1 cellular context compared by ENCODE assay signal in the genomic region with DNA sequence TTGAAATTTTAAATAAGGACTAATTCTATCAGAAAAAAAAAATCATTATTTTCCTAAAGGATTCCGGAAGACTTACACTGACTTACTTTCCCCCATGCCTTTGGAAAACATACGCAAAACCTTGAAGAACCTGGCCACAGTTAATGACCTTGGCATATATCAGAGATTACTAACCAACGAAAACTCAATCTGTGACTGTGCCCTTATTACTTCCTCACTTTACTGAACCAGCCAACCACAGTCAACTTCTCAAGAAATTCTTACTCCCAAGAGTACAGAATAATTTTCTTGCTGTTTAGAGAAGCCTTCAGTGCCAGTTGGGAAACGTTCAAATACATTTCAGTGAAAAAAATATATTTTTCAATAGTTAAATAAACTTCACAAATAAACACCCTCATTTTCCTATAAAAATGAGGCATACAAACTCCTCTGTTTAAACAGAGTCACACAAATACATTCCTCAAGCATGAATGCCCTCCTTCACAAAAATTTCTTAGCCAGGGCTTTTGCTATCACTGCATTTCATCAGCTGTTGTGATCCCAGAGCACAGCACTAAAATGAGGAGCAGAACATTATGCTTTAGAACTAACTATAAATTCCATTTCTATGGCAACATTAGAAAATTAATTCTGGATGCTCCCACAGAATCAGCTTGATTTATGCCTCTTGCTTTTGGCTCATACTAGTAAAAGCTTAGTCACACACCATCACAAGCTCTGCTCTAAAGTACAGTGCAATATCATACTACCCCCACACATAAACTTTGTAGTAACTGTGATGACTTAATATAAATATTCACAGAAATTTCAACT.
TF ChIP-seq lines count a peak whose summit lies in the region.

No MANE protein-coding gene starts in this region.

TF ChIP-seq in HepG2, 621 proteins besides CTCF, POLR2A, EP300 and RAD21 (continued from another document):
- TF ChIP-seq AHDC1 (CRISPR knock-in tag; IDR thresholded peaks at IDR 0.05; ENCODE audit: borderline replicate concordance): no peak
- no peak for TF ChIP-seq SALL1 (CRISPR knock-in tag; IDR thresholded peaks at IDR 0.05)
- TF ChIP-seq PPARG (CRISPR knock-in tag; conservative IDR thresholded peaks at IDR 0.05): no peak
- TF ChIP-seq, protein P1, sequence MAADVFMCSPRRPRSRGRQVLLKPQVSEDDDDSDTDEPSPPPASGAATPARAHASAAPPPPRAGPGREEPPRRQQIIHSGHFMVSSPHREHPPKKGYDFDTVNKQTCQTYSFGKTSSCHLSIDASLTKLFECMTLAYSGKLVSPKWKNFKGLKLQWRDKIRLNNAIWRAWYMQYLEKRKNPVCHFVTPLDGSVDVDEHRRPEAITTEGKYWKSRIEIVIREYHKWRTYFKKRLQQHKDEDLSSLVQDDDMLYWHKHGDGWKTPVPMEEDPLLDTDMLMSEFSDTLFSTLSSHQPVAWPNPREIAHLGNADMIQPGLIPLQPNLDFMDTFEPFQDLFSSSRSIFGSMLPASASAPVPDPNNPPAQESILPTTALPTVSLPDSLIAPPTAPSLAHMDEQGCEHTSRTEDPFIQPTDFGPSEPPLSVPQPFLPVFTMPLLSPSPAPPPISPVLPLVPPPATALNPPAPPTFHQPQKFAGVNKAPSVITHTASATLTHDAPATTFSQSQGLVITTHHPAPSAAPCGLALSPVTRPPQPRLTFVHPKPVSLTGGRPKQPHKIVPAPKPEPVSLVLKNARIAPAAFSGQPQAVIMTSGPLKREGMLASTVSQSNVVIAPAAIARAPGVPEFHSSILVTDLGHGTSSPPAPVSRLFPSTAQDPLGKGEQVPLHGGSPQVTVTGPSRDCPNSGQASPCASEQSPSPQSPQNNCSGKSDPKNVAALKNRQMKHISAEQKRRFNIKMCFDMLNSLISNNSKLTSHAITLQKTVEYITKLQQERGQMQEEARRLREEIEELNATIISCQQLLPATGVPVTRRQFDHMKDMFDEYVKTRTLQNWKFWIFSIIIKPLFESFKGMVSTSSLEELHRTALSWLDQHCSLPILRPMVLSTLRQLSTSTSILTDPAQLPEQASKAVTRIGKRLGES (CRISPR knock-in tag; IDR thresholded peaks at IDR 0.05; ENCODE audit: borderline replicate concordance): no peak
TF ChIP-seq in HepG2: peak in this region for 0.
